ENCODE assay signal across 24 cellular contexts in genomic region chr3:159059395-159059794, GRCh38. TPM values are rescaled to one million over a fixed set of nuclear protein-coding genes. Genes with fewer than 3 reads are reported as not detected.
A peak's percentile ranks its signal among the peaks of the same experiment; 100 is the strongest.
DNase-seq lines count a peak whose midpoint lies in the region; ATAC-seq and TF ChIP-seq lines count a peak whose summit lies in the region.
"Had no signal": no experiment of that assay in that cellular context is flagged by ENCODE, and none has a peak within 500 bp of the region (broad histone marks: within the 10 kb centered on the region; RNA-seq: fewer than 3 reads in every experiment).

No MANE protein-coding gene starts in this region.

- H3K27ac Mint-ChIP-seq in WTC11: no peak overlapping the region
- H3K27ac Mint-ChIP-seq: CD8-positive, alpha-beta T cell; H9; IgD-negative memory B cell; T-helper 2 cell treated with Interferon-gamma antibody and Interleukin-4, amounts not matched to agents 5 μg/mL and 100 μg/mL, for 36 hours had no signal

- H3K4me1 ChIP-seq in MM.1S (ENCODE audit: low read length): no peaks in the 10 kb centered on the region
- H3K4me1 ChIP-seq: BLaER1 had no signal

- POLR2A ChIA-PET in WTC11 (lab: Charles Lee): interaction anchor here (1.0 kb wide), 1 partner anchor 9 kb away, joined by 4 read pairs; no protein-coding TSS in a partner anchor

- H3K9me3 Mint-ChIP-seq in WTC11: no peaks in the 10 kb centered on the region
- H3K9me3 Mint-ChIP-seq: CD8-positive, alpha-beta T cell; H9; T-helper 2 cell treated with Interferon-gamma antibody and Interleukin-4, amounts not matched to agents 5 μg/mL and 100 μg/mL, for 36 hours had no signal

- H3K9me2 ChIP-seq in MM.1S (replicated peaks; ENCODE audit: insufficient read depth, low read length): no peaks in the 10 kb centered on the region
- H3K9me2 ChIP-seq: SK-N-SH had no signal

- no peaks in the 10 kb centered on the region for H3K79me2 ChIP-seq in MM.1S (ENCODE audit: low read length)

- H4K20me1 ChIP-seq in MM.1S (ENCODE audit: insufficient read depth, low read length): no peaks in the 10 kb centered on the region
- H4K20me1 ChIP-seq: BLaER1 had no signal

- peak; percentile 9 for DNase-seq in ELR (ENCODE audit: low read depth)
- DNase-seq in MM.1S: no peak
- no peak for DNase-seq in WTC11 (ENCODE audit: low spot score)
- DNase-seq in retina: no peak
- DNase-seq in NCI-H1930 (lab: John Stamatoyannopoulos, UW): no peak
- DNase-seq: Calu3; CD8-positive, alpha-beta T cell; DMS79 treated with DMSO at 0.1 percent for 48 hours; H9; NCI-H1417; NCI-H2029; NCI-H2171 treated with DMSO at 0.1 percent for 48 hours; NCI-H446 treated with DMSO at 0.1 percent for 48 hours; NCI-H748 treated with DMSO at 0.1 percent for 48 hours; SK-N-SH had no signal

- H3K36me3 ChIP-seq in MM.1S (replicated peaks; ENCODE audit: insufficient read depth, low read length): no peaks in the 10 kb centered on the region
- H3K36me3 ChIP-seq: BLaER1 had no signal

- no peak overlapping the region for H3K27ac ChIP-seq in C4-2B
- no peak overlapping the region for H3K27ac ChIP-seq in MM.1S (ENCODE audit: low read length)
- H3K27ac ChIP-seq: BLaER1 had no signal

- H3K4me2 ChIP-seq in MM.1S (ENCODE audit: low read depth, low read length): no peak overlapping the region
- H3K4me2 ChIP-seq: BLaER1, SK-N-SH had no signal

- no peak overlapping the region for H3K4me3 Mint-ChIP-seq in WTC11
- H3K4me3 Mint-ChIP-seq: CD8-positive, alpha-beta T cell; H9; IgD-negative memory B cell; T-helper 2 cell treated with Interferon-gamma antibody and Interleukin-4, amounts not matched to agents 5 μg/mL and 100 μg/mL, for 36 hours had no signal

- TF ChIP-seq CTCF in C4-2B (conservative IDR thresholded peaks at IDR 0.05) (peak; percentile 8; the same call in 1 of the 2 replicates), MM.1S (IDR thresholded peaks at IDR 0.05; ENCODE audit: low read length) (peak; percentile 14; the same call in 1 of the 2 replicates), WTC11 (IDR thresholded peaks at IDR 0.05) (no peak)

- no peak overlapping the region for H3K4me3 ChIP-seq in MM.1S (ENCODE audit: low read length)
- H3K4me3 ChIP-seq: BLaER1 had no signal

- CTCF ChIA-PET in WTC11 (lab: Charles Lee): no interaction called here

- no peaks in the 10 kb centered on the region for H3K27me3 ChIP-seq in MM.1S (replicated peaks; ENCODE audit: insufficient read depth, low read length)
- H3K27me3 ChIP-seq: BLaER1 had no signal

- no peaks in the 10 kb centered on the region for H3K9me3 ChIP-seq in MM.1S (replicated peaks; ENCODE audit: insufficient read depth, low read length)
- H3K9me3 ChIP-seq: BLaER1, SK-N-SH had no signal

- ATAC-seq in WTC11 (peak; percentile 56), HG02938 (IDR thresholded peaks at IDR 0.05; ENCODE audit: unreplicated experiment) (no peak)
- ATAC-seq: CD8-positive, alpha-beta T cell; Right ventricle myocardium inferior had no signal

- H3K4me1 Mint-ChIP-seq in WTC11: peaks cover 15% of the 10 kb centered on the region
- H3K4me1 Mint-ChIP-seq: IgD-negative memory B cell had no signal

- no peaks in the 10 kb centered on the region for H3K36me3 Mint-ChIP-seq in WTC11
- H3K36me3 Mint-ChIP-seq: CD8-positive, alpha-beta T cell; IgD-negative memory B cell had no signal

- H3F3A ChIP-seq in MM.1S (ENCODE audit: insufficient read depth, low read length): no peaks in the 10 kb centered on the region

- H2AFZ ChIP-seq in MM.1S (ENCODE audit: low read length): no peak overlapping the region

- no peak overlapping the region for H3K9ac ChIP-seq in MM.1S (ENCODE audit: low read length)
- H3K9ac ChIP-seq: BLaER1, SK-N-SH had no signal

- H3K27me3 Mint-ChIP-seq in WTC11 (ENCODE audit: low read depth): no peaks in the 10 kb centered on the region

TF ChIP-seq in WTC11, 78 proteins besides CTCF, POLR2A, EP300 and RAD21:
- TF ChIP-seq ZNF671 (CRISPR knock-in tag; IDR thresholded peaks at IDR 0.05) (no peak), MXD4 (CRISPR knock-in tag; IDR thresholded peaks at IDR 0.05; ENCODE audit: borderline replicate concordance) (no peak), E2F4 (CRISPR knock-in tag; IDR thresholded peaks at IDR 0.05; ENCODE audit: borderline replicate concordance, low read depth) (no peak)

RNA-seq across cellular contexts. Expression of gene IQCJ, which starts 9.7 kb away (rescaled TPM):
- 0.17 to 0.37 TPM in 2 of 3 replicates, not detected in the other for total RNA-seq in WTC11 (2021)
- total RNA-seq: A673; Calu3; CD8-positive, alpha-beta T cell; G401; H9; LHCN-M2 had no signal
